Comparison of ENCODE assay signal across 35 cellular contexts in the genomic region with DNA sequence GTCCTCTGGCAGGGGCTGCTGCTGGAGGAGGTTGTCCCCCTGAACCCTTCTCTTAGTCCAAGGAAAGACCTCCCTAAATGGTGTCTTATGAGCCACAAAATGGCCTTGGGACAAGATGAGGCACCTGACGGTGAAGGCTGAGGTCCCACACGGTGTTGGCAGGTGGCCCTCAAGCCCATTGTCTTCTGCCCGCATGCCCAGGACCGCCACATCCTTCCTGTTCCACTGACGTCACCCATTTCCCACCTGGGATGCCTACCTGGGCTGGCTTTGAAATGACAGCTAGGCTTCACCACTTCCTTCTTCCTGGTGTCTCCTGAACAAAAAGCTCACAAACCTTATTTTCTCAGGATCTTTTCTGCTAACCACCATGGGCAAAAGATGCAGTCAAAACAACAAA. TPM values are rescaled to one million over a fixed set of nuclear protein-coding genes. Genes with fewer than 3 reads are reported as not detected.
DNase-seq lines count a peak whose midpoint lies in the region; ATAC-seq and TF ChIP-seq lines count a peak whose summit lies in the region.
"Had no signal": no experiment of that assay in that cellular context is flagged by ENCODE, and none has a peak within 500 bp of the region (broad histone marks: within the 10 kb centered on the region; RNA-seq: fewer than 3 reads in every experiment).

No MANE protein-coding gene starts in this region.

- H3K4me1 Mint-ChIP-seq in stimulated activated naive CD8-positive, alpha-beta T cell treated with anti-CD3 and anti-CD28 coated beads, Interleukin-15, amount 100 ng/mL, for 72 hours = peaks cover 36% of the 10 kb centered on the region
- H3K4me1 Mint-ChIP-seq in activated T-helper 17 cell treated with anti-CD3 and anti-CD28 coated beads, Interleukin-2, amount 50 U/mL, for 72 hours = peaks cover 23% of the 10 kb centered on the region
- H3K4me1 Mint-ChIP-seq in stimulated activated naive B cell treated with anti-CD40 and anti-IgM and Interleukin-4, amounts not matched to agents 10 μg/mL and 1 μg/mL and 100 μg/mL, for 72 hours = no peaks in the 10 kb centered on the region
- H3K4me1 Mint-ChIP-seq in chondrocyte (ENCODE audit: low read depth) = peaks cover 13% of the 10 kb centered on the region
- H3K4me1 Mint-ChIP-seq: memory B cell had no signal

- no peak for TF ChIP-seq CTCF in chondrocyte (IDR thresholded peaks at IDR 0.05)

- DNase-seq in NCI-H146 (lab: John Stamatoyannopoulos, UW) = peak; percentile 22
- no peak for DNase-seq in NCI-H146 treated with DMSO at 0.1 percent for 48 hours (lab: John Stamatoyannopoulos, UW; ENCODE audit: unreplicated experiment)
- DNase-seq in stimulated activated naive CD8-positive, alpha-beta T cell treated with anti-CD3 and anti-CD28 coated beads, Interleukin-15, amount 100 ng/mL, for 72 hours = peak in 1 of 2 donors; percentile 20
- DNase-seq in stimulated activated naive CD8-positive, alpha-beta T cell treated with anti-CD3 and anti-CD28 coated beads, Interleukin-15, Interleukin-2, amounts not matched to agents 100 U/mL and 50 U/mL, for 24 hours = no peak
- no peak for DNase-seq in stimulated activated naive B cell treated with anti-CD40 and anti-IgM and Interleukin-4, amounts not matched to agents 10 μg/mL and 1 μg/mL and 100 μg/mL, for 72 hours
- no peak for DNase-seq in effector CD8-positive, alpha-beta T cell (lab: John Stamatoyannopoulos, UW)
- DNase-seq in chondrocyte (ENCODE audit: low spot score) = no peak
- DNase-seq: activated CD4-positive, alpha-beta T cell treated with anti-CD3 and anti-CD28 coated beads for 36 hours; aorta; colonic mucosa; DMS 273 treated with DMSO at 0.1 percent for 48 hours; H7; KG1; left lung; MM.1S; NCI-H1105 treated with DMSO at 0.1 percent for 48 hours; NCI-H2081; NCI-H2227 treated with DMSO at 0.1 percent for 48 hours; NCI-H526 treated with DMSO at 0.1 percent for 48 hours; right cardiac atrium; SHP77 treated with DMSO at 0.1 percent for 48 hours; spleen; stimulated activated CD4-positive, alpha-beta T cell treated with anti-CD3 and anti-CD28 coated beads, Interleukin-2, amount 100 ng/mL, for 24 hours; stimulated activated CD8-positive, alpha-beta memory T cell treated with anti-CD3 and anti-CD28 coated beads, Interleukin-4, amount 100 ng/mL, for 48 hours; T1000 had no signal

- no peak overlapping the region for H3K27ac Mint-ChIP-seq in stimulated activated naive CD8-positive, alpha-beta T cell treated with anti-CD3 and anti-CD28 coated beads, Interleukin-15, amount 100 ng/mL, for 72 hours
- H3K27ac Mint-ChIP-seq in activated T-helper 17 cell treated with anti-CD3 and anti-CD28 coated beads, Interleukin-2, amount 50 U/mL, for 72 hours = no peak overlapping the region
- H3K27ac Mint-ChIP-seq in stimulated activated naive B cell treated with anti-CD40 and anti-IgM and Interleukin-4, amounts not matched to agents 10 μg/mL and 1 μg/mL and 100 μg/mL, for 72 hours = peak overlapping the region; percentile 51
- H3K27ac Mint-ChIP-seq in chondrocyte (ENCODE audit: unreplicated experiment) = no peak overlapping the region
- H3K27ac Mint-ChIP-seq: activated CD4-positive, alpha-beta T cell treated with anti-CD3 and anti-CD28 coated beads for 36 hours; activated naive CD4-positive, alpha-beta T cell treated with anti-CD3 and anti-CD28 coated beads, Interleukin-2, amount 50 U/mL, for 24 hours; memory B cell; neural progenitor cell had no signal

- ATAC-seq in stimulated activated naive CD8-positive, alpha-beta T cell treated with anti-CD3 and anti-CD28 coated beads, Interleukin-15, amount 100 ng/mL, for 72 hours = peak; percentile 64
- no peak for ATAC-seq in stimulated activated naive CD8-positive, alpha-beta T cell treated with anti-CD3 and anti-CD28 coated beads, Interleukin-15, Interleukin-2, amounts not matched to agents 100 U/mL and 50 U/mL, for 24 hours
- no peak for ATAC-seq in activated T-helper 17 cell treated with anti-CD3 and anti-CD28 coated beads, Interleukin-2, amount 50 U/mL, for 72 hours (replicated peaks)
- ATAC-seq in stimulated activated naive B cell treated with anti-CD40 and anti-IgM and Interleukin-4, amounts not matched to agents 10 μg/mL and 1 μg/mL and 100 μg/mL, for 72 hours (replicated peaks) = no peak
- ATAC-seq: esophagus mucosa, left lung, Panc1, right cardiac atrium had no signal

- peak overlapping the region in 1 of 2 donors; percentile 42 for H3K4me3 Mint-ChIP-seq in stimulated activated naive CD8-positive, alpha-beta T cell treated with anti-CD3 and anti-CD28 coated beads, Interleukin-15, amount 100 ng/mL, for 72 hours
- peak overlapping the region; percentile 16 for H3K4me3 Mint-ChIP-seq in activated T-helper 17 cell treated with anti-CD3 and anti-CD28 coated beads, Interleukin-2, amount 50 U/mL, for 72 hours
- no peak overlapping the region for H3K4me3 Mint-ChIP-seq in stimulated activated naive B cell treated with anti-CD40 and anti-IgM and Interleukin-4, amounts not matched to agents 10 μg/mL and 1 μg/mL and 100 μg/mL, for 72 hours
- no peak overlapping the region for H3K4me3 Mint-ChIP-seq in chondrocyte (ENCODE audit: unreplicated experiment)
- H3K4me3 Mint-ChIP-seq: activated CD4-positive, alpha-beta T cell treated with anti-CD3 and anti-CD28 coated beads for 36 hours; activated naive CD4-positive, alpha-beta T cell treated with anti-CD3 and anti-CD28 coated beads, Interleukin-2, amount 50 U/mL, for 24 hours; memory B cell; neural progenitor cell had no signal

- H3K36me3 Mint-ChIP-seq in activated T-helper 17 cell treated with anti-CD3 and anti-CD28 coated beads, Interleukin-2, amount 50 U/mL, for 72 hours (ENCODE audit: low read depth) = no peaks in the 10 kb centered on the region
- no peaks in the 10 kb centered on the region for H3K36me3 Mint-ChIP-seq in stimulated activated naive B cell treated with anti-CD40 and anti-IgM and Interleukin-4, amounts not matched to agents 10 μg/mL and 1 μg/mL and 100 μg/mL, for 72 hours
- H3K36me3 Mint-ChIP-seq in chondrocyte (ENCODE audit: low read depth) = no peaks in the 10 kb centered on the region
- H3K36me3 Mint-ChIP-seq: activated naive CD4-positive, alpha-beta T cell treated with anti-CD3 and anti-CD28 coated beads, Interleukin-2, amount 50 U/mL, for 24 hours; neural progenitor cell had no signal

- no peaks in the 10 kb centered on the region for H3K9me3 Mint-ChIP-seq in stimulated activated naive CD8-positive, alpha-beta T cell treated with anti-CD3 and anti-CD28 coated beads, Interleukin-15, amount 100 ng/mL, for 72 hours
- H3K9me3 Mint-ChIP-seq in activated T-helper 17 cell treated with anti-CD3 and anti-CD28 coated beads, Interleukin-2, amount 50 U/mL, for 72 hours = no peaks in the 10 kb centered on the region
- H3K9me3 Mint-ChIP-seq in stimulated activated naive B cell treated with anti-CD40 and anti-IgM and Interleukin-4, amounts not matched to agents 10 μg/mL and 1 μg/mL and 100 μg/mL, for 72 hours = no peaks in the 10 kb centered on the region
- no peaks in the 10 kb centered on the region for H3K9me3 Mint-ChIP-seq in chondrocyte (ENCODE audit: low read depth)
- H3K9me3 Mint-ChIP-seq: activated naive CD4-positive, alpha-beta T cell treated with anti-CD3 and anti-CD28 coated beads, Interleukin-2, amount 50 U/mL, for 24 hours had no signal

- H3K27me3 Mint-ChIP-seq in stimulated activated naive CD8-positive, alpha-beta T cell treated with anti-CD3 and anti-CD28 coated beads, Interleukin-15, amount 100 ng/mL, for 72 hours = peaks cover 18% of the 10 kb centered on the region
- H3K27me3 Mint-ChIP-seq in activated T-helper 17 cell treated with anti-CD3 and anti-CD28 coated beads, Interleukin-2, amount 50 U/mL, for 72 hours = no peaks in the 10 kb centered on the region
- peaks cover 39 to 44% of the 10 kb centered on the region in 2 donors for H3K27me3 Mint-ChIP-seq in stimulated activated naive B cell treated with anti-CD40 and anti-IgM and Interleukin-4, amounts not matched to agents 10 μg/mL and 1 μg/mL and 100 μg/mL, for 72 hours
- peaks cover 14% of the 10 kb centered on the region for H3K27me3 Mint-ChIP-seq in chondrocyte (ENCODE audit: low read depth)
- H3K27me3 Mint-ChIP-seq: activated CD4-positive, alpha-beta T cell treated with anti-CD3 and anti-CD28 coated beads for 36 hours had no signal

RNA-seq across cellular contexts. Expression of gene DMBT1, which starts 2.1 kb away (rescaled TPM):
- total RNA-seq in activated T-helper 17 cell treated with anti-CD3 and anti-CD28 coated beads, Interleukin-2, amount 50 U/mL, for 72 hours = not detected
- total RNA-seq in chondrocyte = 0.13 to 0.34 TPM (median 0.17 TPM) in 3 replicates
- total RNA-seq: A172; activated CD4-positive, alpha-beta T cell treated with anti-CD3 and anti-CD28 coated beads for 36 hours; fibroblast of villous mesenchyme; G401; vagina had no signal
